In the genomic region with DNA sequence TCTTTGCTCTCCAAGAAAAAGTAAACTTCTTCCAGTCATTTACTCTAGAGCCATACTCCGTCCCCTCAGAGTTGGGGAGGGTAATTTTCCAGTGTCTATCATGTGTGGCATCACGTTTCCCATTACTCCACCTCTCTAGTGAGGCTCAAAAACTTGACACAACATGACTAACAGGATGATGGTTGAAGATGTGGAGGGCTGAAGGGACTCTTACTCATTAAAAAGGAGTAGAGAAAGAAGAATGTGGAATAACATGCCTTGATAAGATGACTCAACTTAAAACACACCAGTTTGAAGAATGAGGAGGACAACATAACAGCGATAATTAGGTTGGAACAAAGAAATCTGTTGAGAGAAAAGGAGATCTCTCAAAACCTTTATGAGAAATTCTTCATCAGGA, we compare ENCODE assay signal across 14 cellular contexts.
DNase-seq lines count a peak whose midpoint lies in the region; ATAC-seq and TF ChIP-seq lines count a peak whose summit lies in the region.
"Had no signal": no experiment of that assay in that cellular context is flagged by ENCODE, and none has a peak within 500 bp of the region (broad histone marks: within the 10 kb centered on the region; RNA-seq: fewer than 3 reads in every experiment).

No MANE protein-coding gene starts in this region.

- TF ChIP-seq CTCF in RWPE1 (conservative IDR thresholded peaks at IDR 0.05; ENCODE audit: low read depth): no peak

- no peak overlapping the region for H3K4me3 Mint-ChIP-seq in activated naive CD8-positive, alpha-beta T cell treated with anti-CD3 and anti-CD28 coated beads, Interleukin-2, amount 50 U/mL, for 24 hours
- H3K4me3 Mint-ChIP-seq: activated B cell treated with CpG ODN at 0.5 μM for 24 hours, immature natural killer cell had no signal

- CTCF ChIA-PET in RWPE1 (lab: Yijun Ruan, JAX): no interaction called here

- peak overlapping the region; percentile 65 for H3K4me2 ChIP-seq in skeletal muscle satellite cell (ENCODE audit: low read length)

- no peaks in the 10 kb centered on the region for H3K27me3 Mint-ChIP-seq in activated naive CD8-positive, alpha-beta T cell treated with anti-CD3 and anti-CD28 coated beads, Interleukin-2, amount 50 U/mL, for 24 hours
- H3K27me3 Mint-ChIP-seq: activated B cell treated with CpG ODN at 0.5 μM for 24 hours had no signal

- H3K27ac Mint-ChIP-seq in activated naive CD8-positive, alpha-beta T cell treated with anti-CD3 and anti-CD28 coated beads, Interleukin-2, amount 50 U/mL, for 24 hours: no peak overlapping the region
- H3K27ac Mint-ChIP-seq: activated B cell treated with CpG ODN at 0.5 μM for 24 hours, immature natural killer cell had no signal

- peaks cover 10% of the 10 kb centered on the region for H3K9me3 Mint-ChIP-seq in activated naive CD8-positive, alpha-beta T cell treated with anti-CD3 and anti-CD28 coated beads, Interleukin-2, amount 50 U/mL, for 24 hours
- H3K9me3 Mint-ChIP-seq: activated B cell treated with CpG ODN at 0.5 μM for 24 hours had no signal

- H3K4me1 ChIP-seq in skeletal muscle satellite cell (ENCODE audit: control insufficient read depth, insufficient read depth, low read length): peaks cover 23% of the 10 kb centered on the region

- no peaks in the 10 kb centered on the region for H3K36me3 Mint-ChIP-seq in activated naive CD8-positive, alpha-beta T cell treated with anti-CD3 and anti-CD28 coated beads, Interleukin-2, amount 50 U/mL, for 24 hours (ENCODE audit: low read depth)
- H3K36me3 Mint-ChIP-seq: immature natural killer cell had no signal

- no peaks in the 10 kb centered on the region for H3K27me3 ChIP-seq in skeletal muscle satellite cell (ENCODE audit: control insufficient read depth, insufficient read depth, low read length)

- no peaks in the 10 kb centered on the region for H3K4me1 Mint-ChIP-seq in activated naive CD8-positive, alpha-beta T cell treated with anti-CD3 and anti-CD28 coated beads, Interleukin-2, amount 50 U/mL, for 24 hours
- H3K4me1 Mint-ChIP-seq: activated B cell treated with CpG ODN at 0.5 μM for 24 hours, immature natural killer cell had no signal

- H3K4me3 ChIP-seq in skeletal muscle satellite cell (ENCODE audit: low read length): peak overlapping the region; percentile 27
- H3K4me3 ChIP-seq: SK-N-MC had no signal

- peak overlapping the region; percentile 70 for H3K9ac ChIP-seq in skeletal muscle satellite cell (ENCODE audit: low read depth, low read length)

- H3K27ac ChIP-seq in RWPE1: no peak overlapping the region
- H3K27ac ChIP-seq: SK-N-MC had no signal

- H3K9me3 ChIP-seq in skeletal muscle satellite cell (replicated peaks; ENCODE audit: low read length): no peaks in the 10 kb centered on the region

- no peaks in the 10 kb centered on the region for H3K36me3 ChIP-seq in skeletal muscle satellite cell (ENCODE audit: insufficient read depth, low read length)

- DNase-seq in GM04504 (ENCODE audit: low read depth) (peak; percentile 34), RWPE1 (ENCODE audit: low spot score) (peak; percentile 87), fibroblast of peridontal ligament (ENCODE audit: extremely low read depth) (peak; percentile 41), cerebellum (ENCODE audit: low spot score) (no peak)
- no peak for DNase-seq in activated naive CD8-positive, alpha-beta T cell treated with anti-CD3 and anti-CD28 coated beads, Interleukin-2, amount 50 U/mL, for 24 hours
- DNase-seq: activated B cell treated with CpG ODN at 0.5 μM for 24 hours, immature natural killer cell, NCI-H1417 treated with DMSO at 0.1 percent for 48 hours, NCI-H82, substantia nigra had no signal

- ATAC-seq in HG02623 (IDR thresholded peaks at IDR 0.05; ENCODE audit: unreplicated experiment): no peak
- no peak for ATAC-seq in activated naive CD8-positive, alpha-beta T cell treated with anti-CD3 and anti-CD28 coated beads, Interleukin-2, amount 50 U/mL, for 24 hours
- ATAC-seq: sciatic nerve had no signal

- POLR2A ChIA-PET in RWPE1 (lab: Yijun Ruan, JAX; ENCODE audit: low non-redundant PET): no interaction called here

Comparison
In these comparisons a context has a peak if more than half of its experiments do, and no peak if none do; other contexts are left out.
1. DNase-seq: peak in GM04504 (single experiment), RWPE1 (single experiment) and fibroblast of peridontal ligament (single experiment); none in cerebellum (single experiment) and activated naive CD8-positive, alpha-beta T cell treated with anti-CD3 and anti-CD28 coated beads, Interleukin-2, amount 50 U/mL, for 24 hours (single experiment).